26 cellular contexts compared by ENCODE assay signal in genomic region chr6:129324345-129324744, GRCh38.
"Had no signal": no experiment of that assay in that cellular context is flagged by ENCODE, and none has a peak within 500 bp of the region (broad histone marks: within the 10 kb centered on the region; RNA-seq: fewer than 3 reads in every experiment).

No MANE protein-coding gene starts in this region.

- H3K27ac ChIP-seq: brain microvascular endothelial cell, coronary artery, dorsolateral prefrontal cortex, WERI-Rb-1 had no signal

- H3K27me3 ChIP-seq: brain microvascular endothelial cell, dorsolateral prefrontal cortex had no signal

- H3K4me3 ChIP-seq: coronary artery, dorsolateral prefrontal cortex had no signal

- DNase-seq: activated B cell treated with CpG ODN at 0.5 μM for 24 hours; activated CD4-positive, alpha-beta T cell treated with anti-CD3 and anti-CD28 coated beads for 48 hours; activated CD4-positive, alpha-beta T cell treated with anti-CD3 and anti-CD28 coated beads, Interleukin-2, amount 50 U/mL, for 1 hour; activated CD4-positive, alpha-beta T cell treated with anti-CD3 and anti-CD28 coated beads, Interleukin-2, amount 50 U/mL, for 48 hours; activated CD8-positive, alpha-beta memory T cell treated with anti-CD3 and anti-CD28 coated beads for 24 hours; activated CD8-positive, alpha-beta T cell treated with anti-CD3 and anti-CD28 coated beads for 36 hours; activated effector memory CD4-positive, alpha-beta T cell treated with Interleukin-2 at 50 U/mL for 16 hours; activated gamma-delta T cell treated with Interleukin-2 at 50 U/mL for 16 hours; activated naive CD4-positive, alpha-beta T cell treated with anti-CD3 and anti-CD28 coated beads, Interleukin-2, amount 50 U/mL, for 16 hours; activated naive CD4-positive, alpha-beta T cell treated with Interleukin-2 at 50 U/mL for 16 hours; activated T-cell treated with anti-CD3 and anti-CD28 coated beads, Interleukin-2, amount 50 U/mL, for 4 hours; amniotic stem cell; anterior cingulate cortex; brain microvascular endothelial cell; dorsolateral prefrontal cortex; effector memory CD4-positive, alpha-beta T cell; endodermal cell; foreskin fibroblast; head of caudate nucleus; T-helper 17 cell; T1000; WERI-Rb-1 had no signal

- ATAC-seq: activated CD4-positive, CD25-positive, alpha-beta regulatory T cell treated with anti-CD3 and anti-CD28 coated beads, Interleukin-2, amount 50 U/mL, for 24 hours; activated CD8-positive, alpha-beta T cell treated with anti-CD3 and anti-CD28 coated beads for 36 hours; activated T-cell treated with anti-CD3 and anti-CD28 coated beads, Interleukin-2, amount 50 U/mL, for 4 hours; activated T-helper 17 cell treated with anti-CD3 and anti-CD28 coated beads, Interleukin-2, amount 50 U/mL, for 72 hours; esophagus mucosa; T-helper 17 cell had no signal

- H3K36me3 ChIP-seq: brain microvascular endothelial cell, WERI-Rb-1 had no signal
